Comparison of ENCODE assay signal across 34 cellular contexts in the genomic region with DNA sequence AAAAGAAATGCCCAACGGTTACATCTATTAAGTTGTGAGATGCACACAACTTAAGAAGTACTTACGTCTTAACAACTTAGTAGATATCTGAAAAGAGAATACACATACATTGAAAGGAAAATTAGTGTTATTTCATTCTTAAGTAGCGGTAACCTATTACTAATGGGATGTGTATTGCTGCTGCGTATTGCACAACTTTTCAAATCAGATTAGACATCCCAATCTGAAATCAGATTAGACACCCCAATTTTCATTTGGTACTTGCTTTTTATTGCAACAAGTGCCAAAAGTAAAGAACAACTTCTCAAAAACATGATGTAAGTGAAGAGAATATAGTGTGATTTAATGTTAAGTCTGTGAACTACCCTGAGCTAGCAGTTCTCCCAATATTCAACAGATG.
"Had no signal": no experiment of that assay in that cellular context is flagged by ENCODE, and none has a peak within 500 bp of the region (broad histone marks: within the 10 kb centered on the region; RNA-seq: fewer than 3 reads in every experiment).

No MANE protein-coding gene starts in this region.

- DNase-seq: Karpas-422, Kasumi-1, MG63, MM.1S, MV-4-11, NCI-H1048, NCI-H1092, NCI-H1092 treated with DMSO at 0.1 percent for 48 hours, NCI-H1105, NCI-H1105 treated with DMSO at 0.1 percent for 48 hours, NCI-H1417 treated with DMSO at 0.1 percent for 48 hours, NCI-H1436, NCI-H1436 treated with DMSO at 0.1 percent for 48 hours, NCI-H146, NCI-H1694, NCI-H1694 treated with DMSO at 0.1 percent for 48 hours, NCI-H187, NCI-H187 treated with DMSO at 0.1 percent for 48 hours, NCI-H1930, NCI-H2029, NCI-H2029 treated with DMSO at 0.1 percent for 48 hours, NCI-H2081, NCI-H2081 treated with DMSO at 0.1 percent for 48 hours, NCI-H2107, NCI-H2171, NCI-H2171 treated with DMSO at 0.1 percent for 48 hours, NCI-H2227 treated with DMSO at 0.1 percent for 48 hours, NCI-H226, NCI-H345, NCI-H446, NCI-H446 treated with DMSO at 0.1 percent for 48 hours, NCI-H510A, NCI-H510A treated with DMSO at 0.1 percent for 48 hours, NCI-H524 had no signal

- H3K4me3 ChIP-seq: MG63 had no signal

- H3K36me3 ChIP-seq: MG63 had no signal

- H3K27me3 ChIP-seq: MG63 had no signal

- H3K9me3 ChIP-seq: MG63 had no signal
